In genomic region chr7:18777314-18777713, GRCh38 we compare ENCODE assay signal across 8 cellular contexts.
"Had no signal": no experiment of that assay in that cellular context is flagged by ENCODE, and none has a peak within 500 bp of the region (broad histone marks: within the 10 kb centered on the region; RNA-seq: fewer than 3 reads in every experiment).

No MANE protein-coding gene starts in this region.

- FAIRE-seq: G401.6, GM12878, GM12891, GM12892, GM18507, GM19239 had no signal

- ATAC-seq: GM12878 had no signal

- DNase-seq: GDM1, GF-D8 had no signal

- H3K4me3 ChIP-seq: GM12878 had no signal
